In the genomic region with DNA sequence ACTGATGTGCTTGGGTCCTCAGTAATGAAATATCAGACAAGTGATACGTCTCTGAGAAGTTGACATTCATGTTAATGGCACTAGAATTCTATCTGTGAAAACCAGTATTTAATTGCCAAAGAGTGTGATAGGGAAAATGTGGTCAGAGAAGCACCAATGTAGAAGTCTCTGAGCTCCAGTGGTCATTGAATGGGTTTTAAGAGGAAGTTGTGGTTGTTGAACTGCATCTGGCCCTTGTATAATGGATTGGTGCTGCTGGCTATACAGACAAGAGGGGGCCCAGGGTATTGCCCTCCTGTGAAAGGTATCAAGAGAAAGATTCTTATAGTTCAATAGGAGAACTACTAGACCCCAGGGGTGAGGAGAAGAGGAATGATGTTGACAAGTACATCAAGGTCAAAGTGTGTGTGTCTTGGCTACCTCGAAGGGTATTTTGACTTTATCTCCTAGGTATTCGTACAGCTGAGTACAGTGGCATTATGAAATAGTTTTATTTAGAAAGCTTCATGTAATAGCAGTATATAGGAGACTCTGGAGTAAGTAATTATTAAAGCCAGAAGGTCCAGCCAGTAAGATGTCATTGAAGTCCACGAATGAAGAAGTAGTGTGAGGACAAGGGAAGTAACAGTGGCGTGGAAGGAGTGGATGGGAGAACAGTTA, we compare ENCODE assay signal across 17 cellular contexts. TPM values are rescaled to one million over a fixed set of nuclear protein-coding genes. Genes with fewer than 3 reads are reported as not detected.
DNase-seq lines count a peak whose midpoint lies in the region; ATAC-seq, FAIRE-seq and TF ChIP-seq lines count a peak whose summit lies in the region.
"Had no signal": no experiment of that assay in that cellular context is flagged by ENCODE, and none has a peak within 500 bp of the region (broad histone marks: within the 10 kb centered on the region; RNA-seq: fewer than 3 reads in every experiment).

No MANE protein-coding gene starts in this region.

- no peaks in the 10 kb centered on the region for H3K27me3 Mint-ChIP-seq in activated naive CD8-positive, alpha-beta T cell
- H3K27me3 Mint-ChIP-seq in activated naive CD8-positive, alpha-beta T cell treated with anti-CD3 and anti-CD28 coated beads for 36 hours = no peaks in the 10 kb centered on the region
- H3K27me3 Mint-ChIP-seq in H9 (ENCODE audit: low read depth) = peaks cover 1% of the 10 kb centered on the region

- H2AFZ ChIP-seq in smooth muscle cell (ENCODE audit: low read depth) (no peak overlapping the region), H9 (ENCODE audit: low read length) (no peak overlapping the region)

- no peak for TF ChIP-seq CTCF in body of pancreas (IDR thresholded peaks at IDR 0.05)
- no peak for TF ChIP-seq CTCF in smooth muscle cell (IDR thresholded peaks at IDR 0.05; ENCODE audit: borderline replicate concordance, insufficient read depth, poor library complexity, severe bottlenecking)
- TF ChIP-seq CTCF in H9 (conservative IDR thresholded peaks at IDR 0.05) = no peak

- no peaks in the 10 kb centered on the region for H3K79me1 ChIP-seq in H9 (ENCODE audit: insufficient read depth, low read depth, low read length, poor library complexity, severe bottlenecking)

- no peak overlapping the region for H2BK120ac ChIP-seq in H9 (ENCODE audit: low read depth, low read length, poor library complexity, severe bottlenecking)

- H4K91ac ChIP-seq in H9 (ENCODE audit: insufficient read length, low read depth, low read length) = no peak overlapping the region

- H2BK20ac ChIP-seq in H9 (ENCODE audit: low read depth, low read length, poor library complexity, severe bottlenecking) = no peak overlapping the region

- H3K4me1 ChIP-seq in body of pancreas (peaks cover 19% of the 10 kb centered on the region), smooth muscle cell (ENCODE audit: low read depth) (peaks cover 15% of the 10 kb centered on the region), H9 (ENCODE audit: insufficient read depth, low read length) (no peaks in the 10 kb centered on the region)

- no peak overlapping the region for H3K4me3 Mint-ChIP-seq in activated naive CD8-positive, alpha-beta T cell
- H3K4me3 Mint-ChIP-seq in activated naive CD8-positive, alpha-beta T cell treated with anti-CD3 and anti-CD28 coated beads for 36 hours = no peak overlapping the region
- no peak overlapping the region; a peak in 1 of 5 replicates for H3K4me3 Mint-ChIP-seq in H9
- H3K4me3 Mint-ChIP-seq: HFFc6 had no signal

- no peak overlapping the region for H2BK12ac ChIP-seq in H9 (ENCODE audit: insufficient read length, low read depth, low read length)

- H3K4me3 ChIP-seq in body of pancreas = no peak overlapping the region
- H3K4me3 ChIP-seq in smooth muscle cell = no peak overlapping the region
- H3K4me3 ChIP-seq: cardiac muscle cell, heart right ventricle had no signal

- H3K4me2 ChIP-seq in smooth muscle cell (no peak overlapping the region), H9 (ENCODE audit: insufficient read depth, insufficient read length, low read length) (no peak overlapping the region)

- DNase-seq in activated naive CD8-positive, alpha-beta T cell treated with anti-CD3 and anti-CD28 coated beads for 36 hours = no peak
- DNase-seq in GM12892 (ENCODE audit: insufficient read length) = no peak
- DNase-seq in body of pancreas = no peak
- no peak for DNase-seq in smooth muscle cell (lab: John Stamatoyannopoulos, UW; ENCODE audit: unreplicated experiment)
- no peak for DNase-seq in NCI-H1105 treated with DMSO at 0.1 percent for 48 hours (lab: John Stamatoyannopoulos, UW)
- no peak for DNase-seq in H9
- DNase-seq: activated CD8-positive, alpha-beta memory T cell treated with anti-CD3 and anti-CD28 coated beads, Interleukin-2, amount 50 U/mL, for 48 hours; effector CD4-positive, alpha-beta T cell; heart right ventricle; HFFc6; NCI-H187; NCI-H446 treated with DMSO at 0.1 percent for 48 hours; NK-92 treated with Interleukin-12 subunit alpha and Interleukin-12 subunit beta, amount 100 ng/mL, for 24 hours had no signal

- no peak overlapping the region for H3K14ac ChIP-seq in H9 (ENCODE audit: insufficient read depth, low read length)

- H2BK15ac ChIP-seq in H9 (ENCODE audit: low read depth, low read length) = no peak overlapping the region

- H3K27ac Mint-ChIP-seq in activated naive CD8-positive, alpha-beta T cell = peak overlapping the region; percentile 78
- no peak overlapping the region for H3K27ac Mint-ChIP-seq in activated naive CD8-positive, alpha-beta T cell treated with anti-CD3 and anti-CD28 coated beads for 36 hours
- H3K27ac Mint-ChIP-seq in H9 = no peak overlapping the region
- H3K27ac Mint-ChIP-seq: HFFc6 had no signal

- FAIRE-seq in GM12892 (lab: Jason Lieb, UNC) = peak; percentile 63
- FAIRE-seq: islet of Langerhans had no signal

- peaks cover 3% of the 10 kb centered on the region for H4K20me1 ChIP-seq in smooth muscle cell (ENCODE audit: low read depth)
- H4K20me1 ChIP-seq in H9 (ENCODE audit: control insufficient read depth, insufficient read depth, insufficient read length) = no peaks in the 10 kb centered on the region

- H3K36me3 ChIP-seq in body of pancreas (replicated peaks in 1 of 2; ENCODE audit: insufficient read depth in 1 of 2, low read depth in 2 of 2) (peaks cover 36 to 60% of the 10 kb centered on the region in 2 donors), smooth muscle cell (ENCODE audit: low read depth) (peaks cover 55% of the 10 kb centered on the region)

- no peak overlapping the region for H2BK5ac ChIP-seq in H9 (ENCODE audit: insufficient read length, low read length)

- H2AK5ac ChIP-seq in H9 (ENCODE audit: insufficient read length, low read length) = no peak overlapping the region

- no peak overlapping the region for H3K56ac ChIP-seq in H9 (ENCODE audit: insufficient read length, low read depth, low read length)

- peaks cover 10% of the 10 kb centered on the region for H3K4me1 Mint-ChIP-seq in activated naive CD8-positive, alpha-beta T cell (ENCODE audit: low read depth)
- H3K4me1 Mint-ChIP-seq in activated naive CD8-positive, alpha-beta T cell treated with anti-CD3 and anti-CD28 coated beads for 36 hours = peaks cover 9% of the 10 kb centered on the region
- H3K4me1 Mint-ChIP-seq in H9 = no peaks in the 10 kb centered on the region

- no peak overlapping the region for H4K8ac ChIP-seq in H9 (replicated peaks; ENCODE audit: insufficient read length, low read depth, low read length)

- no peak overlapping the region for H3K18ac ChIP-seq in H9 (ENCODE audit: insufficient read length, low read depth, low read length)

- no peak overlapping the region for H4K5ac ChIP-seq in H9 (ENCODE audit: insufficient read length, low read depth, low read length)

- peak overlapping the region in 3 of 4 donors; percentile 20 to 39 (median 24) for H3K27ac ChIP-seq in body of pancreas
- peak overlapping the region; percentile 84 for H3K27ac ChIP-seq in smooth muscle cell (ENCODE audit: low read depth)
- H3K27ac ChIP-seq in H9 (ENCODE audit: insufficient read length, low read depth, low read length) = no peak overlapping the region

- ATAC-seq in body of pancreas (peak; percentile 78), HG03108 (IDR thresholded peaks at IDR 0.05; ENCODE audit: unreplicated experiment) (no peak)

- H3K27me3 ChIP-seq in body of pancreas (no peaks in the 10 kb centered on the region), smooth muscle cell (ENCODE audit: low read depth) (no peaks in the 10 kb centered on the region), H9 (ENCODE audit: insufficient read depth, low read length) (no peaks in the 10 kb centered on the region)
- H3K27me3 ChIP-seq: cardiac muscle cell, heart right ventricle had no signal

- no peak overlapping the region for H3K23ac ChIP-seq in H9 (ENCODE audit: insufficient read length, low read depth, low read length)

- H3K36me3 Mint-ChIP-seq in activated naive CD8-positive, alpha-beta T cell = peaks cover 65% of the 10 kb centered on the region
- H3K36me3 Mint-ChIP-seq in activated naive CD8-positive, alpha-beta T cell treated with anti-CD3 and anti-CD28 coated beads for 36 hours = peaks cover 92% of the 10 kb centered on the region
- H3K36me3 Mint-ChIP-seq in H9 (ENCODE audit: insufficient read depth in 1 of 3, low read depth in 3 of 3) = peaks cover 87 to 100% (median 99%) of the 10 kb centered on the region in 3 experiments

- WGBS in body of pancreas, 2 donors = 49 to 54% methylated on average over 5 of the region's 5 CpGs
- WGBS in smooth muscle cell (ENCODE audit: low lambda C conversion rate) = 98% methylated on average over 5 of the region's 5 CpGs
- WGBS in H9 (ENCODE audit: extremely low coverage, insufficient read length, low lambda C conversion rate) = no CpG with 5 or more reads among the region's 5 CpGs

- H3K9ac ChIP-seq in smooth muscle cell (ENCODE audit: low read depth) (no peak overlapping the region), H9 (ENCODE audit: extremely low read depth, insufficient read length, low read length) (no peak overlapping the region)

- intact Hi-C loops in body of pancreas (cut with DNase I) = loop anchor here (10.0 kb wide), 1 partner anchor 48 kb away; no protein-coding TSS in a partner anchor

- H3T11ph ChIP-seq in H9 (ENCODE audit: low read length) = no peak overlapping the region

- H3K9me3 ChIP-seq in body of pancreas = peaks cover 0 to 14% (median 0%) of the 10 kb centered on the region in 3 donors
- no peaks in the 10 kb centered on the region for H3K9me3 ChIP-seq in smooth muscle cell (replicated peaks; ENCODE audit: low read depth)
- H3K9me3 ChIP-seq in H9 (ENCODE audit: control insufficient read depth, low read depth, low read length) = peaks cover 28% of the 10 kb centered on the region

- H3F3A ChIP-seq in smooth muscle cell (ENCODE audit: low read depth) = peaks cover 50% of the 10 kb centered on the region

- H3K23me2 ChIP-seq in H9 (ENCODE audit: insufficient read length, low read depth, low read length, poor library complexity, severe bottlenecking) = no peaks in the 10 kb centered on the region

- H3K79me2 ChIP-seq in smooth muscle cell (ENCODE audit: low read depth) = peaks cover 89% of the 10 kb centered on the region
- peaks cover 2% of the 10 kb centered on the region; the same call in 1 of the 2 replicates for H3K79me2 ChIP-seq in H9 (ENCODE audit: insufficient read depth, low read length)

- no peak overlapping the region for H3K4ac ChIP-seq in H9 (ENCODE audit: low read depth, low read length)

- TF ChIP-seq POLR2A in GM12892 (IDR thresholded peaks at IDR 0.05; ENCODE audit: low read depth, low read length) (no peak), body of pancreas (IDR thresholded peaks at IDR 0.05) (no peak)

- H3K9me3 Mint-ChIP-seq in activated naive CD8-positive, alpha-beta T cell (ENCODE audit: low read depth) = peaks cover 24% of the 10 kb centered on the region
- peaks cover 33% of the 10 kb centered on the region for H3K9me3 Mint-ChIP-seq in activated naive CD8-positive, alpha-beta T cell treated with anti-CD3 and anti-CD28 coated beads for 36 hours
- peaks cover 27 to 32% of the 10 kb centered on the region in 2 experiments for H3K9me3 Mint-ChIP-seq in H9

RNA-seq across cellular contexts. Expression of gene CHD2, which starts 47.1 kb away (rescaled TPM):
- total RNA-seq in activated naive CD8-positive, alpha-beta T cell treated with anti-CD3 and anti-CD28 coated beads for 36 hours = 10 to 100 TPM; 92.8 to 95.7 TPM
- polyA plus RNA-seq in GM12892 (2012; ENCODE audit: missing spikeins) = 66.6 TPM
- total RNA-seq in body of pancreas (10 to 100 TPM; 63.9 to 70.0 TPM), smooth muscle cell (99.2 and 132 TPM in 2 replicates), H9 (2021) (56.7 and 63.3 TPM in 2 replicates)
- 64.4 and 81.6 TPM in 2 replicates for polyA plus RNA-seq in smooth muscle cell
